In genomic region chr1:1000357-1001056, GRCh38 we compare ENCODE assay signal across 1 cellular context.
TF ChIP-seq lines count a peak whose summit lies in the region.

No MANE protein-coding gene starts in this region.

TF ChIP-seq in neural cell, 6 proteins besides CTCF, POLR2A, EP300 and RAD21 (continued from another document):
- peak; percentile 71 for TF ChIP-seq REST (IDR thresholded peaks at IDR 0.05; ENCODE audit: borderline replicate concordance)
